ENCODE assay signal across 18 cellular contexts in the genomic region with DNA sequence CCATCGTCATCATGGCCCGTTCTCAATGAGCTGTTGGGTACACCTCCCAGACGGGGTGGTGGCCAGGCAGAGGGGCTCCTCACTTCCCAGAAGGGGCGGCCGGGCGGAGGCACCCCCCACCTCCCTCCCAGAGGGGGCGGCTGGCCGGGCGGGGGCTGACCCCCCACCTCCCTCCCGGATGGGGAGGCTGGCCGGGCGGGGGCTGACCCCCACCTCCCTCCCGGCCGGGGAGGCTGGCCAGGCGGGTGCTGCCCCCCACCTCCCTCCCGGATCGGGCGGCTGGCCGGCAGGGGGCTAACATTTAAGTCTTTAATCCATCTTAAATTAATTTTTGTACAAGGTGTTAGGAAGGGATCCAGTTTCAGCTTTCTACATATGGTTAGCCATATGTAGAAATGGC. TPM values are rescaled to one million over a fixed set of nuclear protein-coding genes. Genes with fewer than 3 reads are reported as not detected.
"Had no signal": no experiment of that assay in that cellular context is flagged by ENCODE, and none has a peak within 500 bp of the region (broad histone marks: within the 10 kb centered on the region; RNA-seq: fewer than 3 reads in every experiment).

No MANE protein-coding gene starts in this region.

RNA-seq across cellular contexts. Expression of a gene that starts 17.9 kb away (rescaled TPM):
- total RNA-seq: activated naive CD4-positive, alpha-beta T cell treated with anti-CD3 and anti-CD28 coated beads for 36 hours; activated naive CD4-positive, alpha-beta T cell treated with anti-CD3 and anti-CD28 coated beads, Interleukin-2, amount 50 U/mL, for 72 hours; activated naive CD8-positive, alpha-beta T cell treated with anti-CD3 and anti-CD28 coated beads for 36 hours; activated naive CD8-positive, alpha-beta T cell treated with anti-CD3 and anti-CD28 coated beads, Interleukin-2, amount 10 ng/mL, durations not matched to agents 7 days and 5 days; activated T-cell treated with anti-CD3 and anti-CD28 coated beads, Interleukin-2, amount 50 U/mL, for 4 hours; activated T-cell treated with anti-CD3 and anti-CD28 coated beads, Interleukin-2, amount 50 U/mL, for 72 hours; activated T-helper 1 cell treated with anti-CD3 and anti-CD28 coated beads, Interleukin-12 subunit alpha, Interleukin-12 subunit beta, Interleukin-2, Interleukin-4 antibody, amounts not matched to agents 30 ng/mL and 10 ng/mL and 1 ng/mL, durations not matched to agents 14 hours and 24 hours and 36 hours; activated T-helper 17 cell treated with anti-CD3 and anti-CD28 coated beads, Interleukin-2, amount 50 U/mL, for 72 hours; activated T-helper 2 cell treated with anti-CD3 and anti-CD28 coated beads, Interferon-gamma antibody, Interleukin-2, Interleukin-4, amounts not matched to agents 10 μg/mL and 5 μg/mL and 100 μg/mL, durations not matched to agents 14 hours and 24 hours and 36 hours; aorta; ascending aorta; astrocyte; body of pancreas; cardiac muscle cell; cardiac septum; cerebellum; chondrocyte had no signal

RNA-seq across cellular contexts. Expression of a gene that starts 51.7 kb away (rescaled TPM):
- total RNA-seq: activated naive CD4-positive, alpha-beta T cell treated with anti-CD3 and anti-CD28 coated beads for 36 hours; activated naive CD4-positive, alpha-beta T cell treated with anti-CD3 and anti-CD28 coated beads, Interleukin-2, amount 50 U/mL, for 72 hours; activated naive CD8-positive, alpha-beta T cell treated with anti-CD3 and anti-CD28 coated beads for 36 hours; activated naive CD8-positive, alpha-beta T cell treated with anti-CD3 and anti-CD28 coated beads, Interleukin-2, amount 10 ng/mL, durations not matched to agents 7 days and 5 days; activated T-cell treated with anti-CD3 and anti-CD28 coated beads, Interleukin-2, amount 50 U/mL, for 4 hours; activated T-cell treated with anti-CD3 and anti-CD28 coated beads, Interleukin-2, amount 50 U/mL, for 72 hours; activated T-helper 1 cell treated with anti-CD3 and anti-CD28 coated beads, Interleukin-12 subunit alpha, Interleukin-12 subunit beta, Interleukin-2, Interleukin-4 antibody, amounts not matched to agents 30 ng/mL and 10 ng/mL and 1 ng/mL, durations not matched to agents 14 hours and 24 hours and 36 hours; activated T-helper 17 cell treated with anti-CD3 and anti-CD28 coated beads, Interleukin-2, amount 50 U/mL, for 72 hours; activated T-helper 2 cell treated with anti-CD3 and anti-CD28 coated beads, Interferon-gamma antibody, Interleukin-2, Interleukin-4, amounts not matched to agents 10 μg/mL and 5 μg/mL and 100 μg/mL, durations not matched to agents 14 hours and 24 hours and 36 hours; astrocyte; bronchial epithelial cell; cardiac muscle cell; chondrocyte had no signal
